Comparison of ENCODE assay signal across 1 cellular context in genomic region chr1:6205849-6206845, GRCh38.
A peak's percentile ranks its signal among the peaks of the same experiment; 100 is the strongest.
TF ChIP-seq lines count a peak whose summit lies in the region.

A gene with protein sequence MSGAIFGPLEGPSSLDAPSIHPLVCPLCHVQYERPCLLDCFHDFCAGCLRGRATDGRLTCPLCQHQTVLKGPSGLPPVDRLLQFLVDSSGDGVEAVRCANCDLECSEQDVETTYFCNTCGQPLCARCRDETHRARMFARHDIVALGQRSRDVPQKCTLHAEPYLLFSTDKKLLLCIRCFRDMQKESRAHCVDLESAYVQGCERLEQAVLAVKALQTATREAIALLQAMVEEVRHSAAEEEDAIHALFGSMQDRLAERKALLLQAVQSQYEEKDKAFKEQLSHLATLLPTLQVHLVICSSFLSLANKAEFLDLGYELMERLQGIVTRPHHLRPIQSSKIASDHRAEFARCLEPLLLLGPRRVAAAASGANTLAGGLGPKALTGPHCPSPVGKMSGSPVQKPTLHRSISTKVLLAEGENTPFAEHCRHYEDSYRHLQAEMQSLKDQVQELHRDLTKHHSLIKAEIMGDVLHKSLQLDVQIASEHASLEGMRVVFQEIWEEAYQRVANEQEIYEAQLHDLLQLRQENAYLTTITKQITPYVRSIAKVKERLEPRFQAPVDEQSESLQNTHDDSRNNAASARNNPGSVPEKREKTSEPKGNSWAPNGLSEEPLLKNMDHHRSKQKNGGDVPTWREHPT (plus strand): TSS chr1:6206119. CDS start chr1:6206536, 417 bp downstream.

TF ChIP-seq in K562, 482 proteins besides CTCF, POLR2A, EP300 and RAD21 (continued from another document):
- peak; percentile 85 for TF ChIP-seq ZBTB33 (CRISPR knock-in tag; IDR thresholded peaks at IDR 0.05)
- no peak for TF ChIP-seq TAF9B (IDR thresholded peaks at IDR 0.05; ENCODE audit: partially characterized antibody)
- no peak for TF ChIP-seq SIRT6 (IDR thresholded peaks at IDR 0.05; ENCODE audit: low read depth, low read length)
- TF ChIP-seq MTA3 (IDR thresholded peaks at IDR 0.05; ENCODE audit: borderline replicate concordance), result peak; percentile 72; the same call in 1 of the 2 replicates
- TF ChIP-seq KDM5B (IDR thresholded peaks at IDR 0.05; ENCODE audit: insufficient replicate concordance, low read depth, low read length), result peak; percentile 72
- peak; percentile 24 for TF ChIP-seq TAF1 (IDR thresholded peaks at IDR 0.05; ENCODE audit: control insufficient read depth, extremely low read depth, insufficient read depth, low read length, severe bottlenecking)
- no peak for TF ChIP-seq RBM17 (IDR thresholded peaks at IDR 0.05; ENCODE audit: borderline replicate concordance, low read depth, low read length)
- peak; percentile 47; the same call in 1 of the 2 replicates for TF ChIP-seq ARID4B (CRISPR knock-in tag; IDR thresholded peaks at IDR 0.05)
- no peak for TF ChIP-seq RAD51 (IDR thresholded peaks at IDR 0.05; ENCODE audit: borderline replicate concordance, low read depth)
- 0 out of 2 replicates have a peak, but pooled peaks have one; percentile 35 for TF ChIP-seq TFAP4 (CRISPR knock-in tag; IDR thresholded peaks at IDR 0.05; ENCODE audit: borderline replicate concordance)
- TF ChIP-seq HDAC1 (IDR thresholded peaks at IDR 0.05), result peak in 1 of 2 experiments; percentile 67; a peak in 2 of 4 replicates
- TF ChIP-seq THRAP3 (IDR thresholded peaks at IDR 0.05; ENCODE audit: borderline replicate concordance), result no peak
- peak; percentile 57 to 69 for TF ChIP-seq NRF1 (conservative IDR thresholded peaks at IDR 0.05 in 1 of 2, IDR thresholded peaks at IDR 0.05 in 1 of 2)
- TF ChIP-seq FOXM1 (IDR thresholded peaks at IDR 0.05; ENCODE audit: low read depth), result no peak
- TF ChIP-seq FOXM1 (CRISPR knock-in tag; IDR thresholded peaks at IDR 0.05; ENCODE audit: low read depth), result no peak
- TF ChIP-seq EP400 (IDR thresholded peaks at IDR 0.05), result peak; percentile 52
- TF ChIP-seq U2AF1 (optimal IDR thresholded peaks at IDR 0.05; ENCODE audit: low read depth, low read length), result peak; percentile 59
- peak; percentile 68; the same call in 1 of the 2 replicates for TF ChIP-seq GABPB1 (CRISPR knock-in tag; IDR thresholded peaks at IDR 0.05)
- peak; percentile 10 for TF ChIP-seq NEUROD1 (IDR thresholded peaks at IDR 0.05; ENCODE audit: borderline replicate concordance, low read depth, low read length, partially characterized antibody)
- TF ChIP-seq ZBTB2 (IDR thresholded peaks at IDR 0.05), result peak; percentile 43; the same call in 1 of the 2 replicates
- no peak for TF ChIP-seq ZNF174 (CRISPR knock-in tag; IDR thresholded peaks at IDR 0.05)
- TF ChIP-seq CREM (IDR thresholded peaks at IDR 0.05; ENCODE audit: low read depth), result peak; percentile 35; the same call in 1 of the 2 replicates
- TF ChIP-seq GABPA (tag; conservative IDR thresholded peaks at IDR 0.05; ENCODE audit: low read depth), result peak; percentile 65
- peak; percentile 66 for TF ChIP-seq SMAD4 (CRISPR knock-in tag; conservative IDR thresholded peaks at IDR 0.05)
- peak; percentile 28 for TF ChIP-seq NCOR1 (IDR thresholded peaks at IDR 0.05)
- no peak for TF ChIP-seq ZNF277 (CRISPR knock-in tag; IDR thresholded peaks at IDR 0.05; ENCODE audit: borderline replicate concordance)
- TF ChIP-seq PHF8 (IDR thresholded peaks at IDR 0.05; ENCODE audit: borderline replicate concordance, low read length), result peak; percentile 73; the same call in 1 of the 2 replicates
- TF ChIP-seq E2F5 (CRISPR knock-in tag; IDR thresholded peaks at IDR 0.05), result no peak
- 0 out of 2 replicates have a peak, but pooled peaks have one; percentile 28 for TF ChIP-seq FOXP1 (CRISPR knock-in tag; IDR thresholded peaks at IDR 0.05)
- TF ChIP-seq ZKSCAN3 (CRISPR knock-in tag; IDR thresholded peaks at IDR 0.05), result no peak
- TF ChIP-seq SIN3B (IDR thresholded peaks at IDR 0.05; ENCODE audit: low read depth), result no peak
- TF ChIP-seq ZKSCAN1 (IDR thresholded peaks at IDR 0.05; ENCODE audit: low read depth, low read length), result peak; percentile 40; the same call in 1 of the 2 replicates
- peak; percentile 89 for TF ChIP-seq ESRRA (IDR thresholded peaks at IDR 0.05; ENCODE audit: borderline replicate concordance, low read depth)
- TF ChIP-seq TEAD1 (CRISPR knock-in tag; IDR thresholded peaks at IDR 0.05), result peak; percentile 90 to 99
- TF ChIP-seq, protein P1, sequence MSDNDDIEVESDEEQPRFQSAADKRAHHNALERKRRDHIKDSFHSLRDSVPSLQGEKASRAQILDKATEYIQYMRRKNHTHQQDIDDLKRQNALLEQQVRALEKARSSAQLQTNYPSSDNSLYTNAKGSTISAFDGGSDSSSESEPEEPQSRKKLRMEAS (CRISPR knock-in tag; IDR thresholded peaks at IDR 0.05), result peak; percentile 42
- TF ChIP-seq SRF (CRISPR knock-in tag; IDR thresholded peaks at IDR 0.05), result peak in 1 of 2 experiments; percentile 86; a peak in 1 of 4 replicates
- no peak for TF ChIP-seq NR2C2 (CRISPR knock-in tag; IDR thresholded peaks at IDR 0.05)
- TF ChIP-seq NR2C2 (tag; IDR thresholded peaks at IDR 0.05), result peak; percentile 72
- TF ChIP-seq POLR2AphosphoS5 (IDR thresholded peaks at IDR 0.05; ENCODE audit: control insufficient read depth, insufficient read depth, low read depth, low read length), result peak; percentile 40; the same call in 1 of the 2 replicates
- TF ChIP-seq SMARCA4 (IDR thresholded peaks at IDR 0.05), result peak; percentile 8; the same call in 1 of the 2 replicates
- peak; percentile 62 for TF ChIP-seq CXXC5 (CRISPR knock-in tag; IDR thresholded peaks at IDR 0.05)
- TF ChIP-seq FOSL1 (tag; conservative IDR thresholded peaks at IDR 0.05), result no peak
- TF ChIP-seq CTBP1 (IDR thresholded peaks at IDR 0.05; ENCODE audit: borderline replicate concordance), result peak; percentile 76
- no peak for TF ChIP-seq NELFE (IDR thresholded peaks at IDR 0.05; ENCODE audit: insufficient read depth, insufficient read length)
- peak; percentile 76 for TF ChIP-seq SUPT5H (IDR thresholded peaks at IDR 0.05)
- no peak for TF ChIP-seq POLR3A (IDR thresholded peaks at IDR 0.05; ENCODE audit: borderline replicate concordance, extremely low read depth, insufficient read depth, insufficient read length)
- no peak for TF ChIP-seq BACH1 (tag; IDR thresholded peaks at IDR 0.05)
- TF ChIP-seq HNRNPL (IDR thresholded peaks at IDR 0.05; ENCODE audit: low read depth, low read length), result peak; percentile 85; the same call in 1 of the 2 replicates
- peak; percentile 48 for TF ChIP-seq RBM22 (IDR thresholded peaks at IDR 0.05; ENCODE audit: low read depth, low read length, poor library complexity, severe bottlenecking)
